9 cellular contexts compared by ENCODE assay signal in genomic region chrX:51332188-51332942, GRCh38. TPM values are rescaled to one million over a fixed set of nuclear protein-coding genes. Genes with fewer than 3 reads are reported as not detected.
DNase-seq lines count a peak whose midpoint lies in the region; ATAC-seq, FAIRE-seq and TF ChIP-seq lines count a peak whose summit lies in the region.
"Had no signal": no experiment of that assay in that cellular context is flagged by ENCODE, and none has a peak within 500 bp of the region (broad histone marks: within the 10 kb centered on the region; RNA-seq: fewer than 3 reads in every experiment).

TSS of gene NUDT10 (plus strand) at chrX:51332822. CDS start at chrX:51332966, 144 bp downstream.

- H2AFZ ChIP-seq in GM12878 (ENCODE audit: control insufficient read depth, low read depth, low read length) = no peak within 1 kb of the TSS

- BruUV-seq in GM12878 (replicated peaks; lab: Mats Ljungman, UMichigan) = no TSS peak

- POLR2A ChIA-PET in GM12878 (lab: Charles Lee) = no interaction called here

- ATAC-seq in GM12878 = peak; percentile 29; the same call in 2 of the 3 replicates
- no peak for ATAC-seq in HG02970 (IDR thresholded peaks at IDR 0.05; ENCODE audit: low FRiP score, unreplicated experiment)
- ATAC-seq: K562 had no signal

- no peak for TF ChIP-seq POLR2A in GM12878 (IDR thresholded peaks at IDR 0.05; ENCODE audit: low read depth, low read length)

- no peaks in the 10 kb centered on the region for H3K36me3 ChIP-seq in GM12878 (ENCODE audit: control insufficient read depth in 2 of 2, insufficient read depth in 2 of 2, low read length in 1 of 2)
- H3K36me3 ChIP-seq in iPS-20b (ENCODE audit: insufficient read depth, low read depth, low read length) = no peaks in the 10 kb centered on the region

- no peaks in the 10 kb centered on the region for H3K79me2 ChIP-seq in GM12878 (ENCODE audit: control insufficient read depth, insufficient read depth, low read length)

- CTCF ChIA-PET in GM12878 (lab: Yijun Ruan, JAX) = no interaction called here

- intact Hi-C loops in GM12878 (cut with micrococcal nuclease; ENCODE audit: unreplicated experiment) = no loop called here

- SMC1A ChIA-PET in GM12878 (lab: Charles Lee; ENCODE audit: uncharacterized antibody, unreplicated experiment) = no interaction called here

- H3K9me3 ChIP-seq in GM12878 (replicated peaks; ENCODE audit: control insufficient read depth, insufficient read depth, low read length) (no peaks in the 10 kb centered on the region; the same call in 2 of the 3 replicates), iPS-20b (ENCODE audit: insufficient read depth, low read depth, low read length) (no peaks in the 10 kb centered on the region)

- no peak within 1 kb of the TSS for H3K4me3 ChIP-seq in GM12865 (ENCODE audit: low read depth, low read length)
- H3K4me3 ChIP-seq in GM12878 = no peak within 1 kb of the TSS
- H3K4me3 ChIP-seq in iPS-20b (ENCODE audit: low read length) = peak within 1 kb of the TSS; percentile 74
- peak within 1 kb of the TSS; percentile 22 to 45 (median 31) for H3K4me3 ChIP-seq in skin epidermis
- H3K4me3 ChIP-seq: K562 had no signal

- no peak for TF ChIP-seq RAD21 in GM12878 (IDR thresholded peaks at IDR 0.05; ENCODE audit: insufficient read depth, low read depth, low read length)

- in situ Hi-C loops in GM12878 (cut with MboI) = no loop called here

- DNase-seq in GM12865 (ENCODE audit: low read depth) (peak; percentile 0), RPMI7951 (ENCODE audit: low read depth) (peak; percentile 30), GM12878 (ENCODE audit: low read depth, low spot score) (no peak), NK-92 (lab: John Stamatoyannopoulos, UW; ENCODE audit: unreplicated experiment) (no peak)
- no peak for DNase-seq in effector CD4-positive, alpha-beta T cell

- H3K27ac ChIP-seq in GM12878 (ENCODE audit: control insufficient read depth, insufficient read depth) = no peak within 1 kb of the TSS
- H3K27ac ChIP-seq in iPS-20b (ENCODE audit: low read length) = no peak within 1 kb of the TSS
- peak within 1 kb of the TSS in 1 of 21 experiments; percentile 44 for H3K27ac ChIP-seq in skin epidermis

- H3K4me2 ChIP-seq in GM12878 (ENCODE audit: control insufficient read depth, insufficient read depth) = no peak within 1 kb of the TSS

- H3K9ac ChIP-seq in GM12878 (ENCODE audit: control insufficient read depth, insufficient read depth, low read length) (no peak within 1 kb of the TSS), iPS-20b (ENCODE audit: low read depth, low read length) (peak within 1 kb of the TSS; percentile 66)

- H3K27me3 ChIP-seq in GM12878 (replicated peaks in 1 of 2; ENCODE audit: control insufficient read depth in 2 of 2, insufficient read depth in 2 of 2, low read length in 1 of 2) (no peaks in the 10 kb centered on the region), iPS-20b (ENCODE audit: insufficient read depth, low read length) (no peaks in the 10 kb centered on the region)

- H3K4me1 ChIP-seq in GM12878 (ENCODE audit: control insufficient read depth, insufficient read depth, low read length) (no peaks in the 10 kb centered on the region), iPS-20b (ENCODE audit: insufficient read depth, low read length) (no peaks in the 10 kb centered on the region; the same call in 1 of the 2 replicates)

- H4K20me1 ChIP-seq in GM12878 (ENCODE audit: control insufficient read depth, insufficient read depth) = no peaks in the 10 kb centered on the region

- no peak for TF ChIP-seq EP300 in GM12878 (IDR thresholded peaks at IDR 0.05; ENCODE audit: borderline replicate concordance in 1 of 2, control insufficient read depth in 1 of 2, low read depth in 2 of 2, low read length in 2 of 2)

- FAIRE-seq in GM12878 (lab: Jason Lieb, UNC) = no peak
- FAIRE-seq: K562 had no signal

- RAD21 ChIA-PET in GM12878 (lab: Charles Lee; ENCODE audit: unreplicated experiment) = no interaction called here

- WGBS in GM12878 (ENCODE audit: insufficient coverage, insufficient replicate concordance, low lambda C conversion rate, missing lambda C conversion rate) = 31% methylated on average over 33 of the region's 68 CpGs

- TF ChIP-seq CTCF in GM12865 (IDR thresholded peaks at IDR 0.05; ENCODE audit: insufficient read depth, low read depth, low read length, missing control alignments) (no peak), GM12878 (IDR thresholded peaks at IDR 0.05 in 2 of 3, conservative IDR thresholded peaks at IDR 0.05 in 1 of 3; ENCODE audit: control insufficient read depth in 2 of 3, extremely low read depth in 1 of 3, insufficient read depth in 1 of 3, low read depth in 3 of 3, low read length in 3 of 3) (no peak)

TF ChIP-seq in GM12878, 131 proteins besides CTCF, POLR2A, EP300 and RAD21:
- no peak for TF ChIP-seq POLR2AphosphoS2 (IDR thresholded peaks at IDR 0.05; ENCODE audit: low read depth, low read length)
- no peak for TF ChIP-seq MEF2A (IDR thresholded peaks at IDR 0.05; ENCODE audit: insufficient read depth, low read depth, low read length)
- TF ChIP-seq ATF7 (IDR thresholded peaks at IDR 0.05; ENCODE audit: low read depth) = no peak
- no peak for TF ChIP-seq CBFB (IDR thresholded peaks at IDR 0.05; ENCODE audit: low read depth)
- TF ChIP-seq BMI1 (IDR thresholded peaks at IDR 0.05; ENCODE audit: borderline replicate concordance) = no peak
- TF ChIP-seq IRF5 (IDR thresholded peaks at IDR 0.05; ENCODE audit: borderline replicate concordance) = no peak
- TF ChIP-seq FOXM1 (IDR thresholded peaks at IDR 0.05; ENCODE audit: low read depth, low read length) = no peak
- TF ChIP-seq CHD1 (IDR thresholded peaks at IDR 0.05; ENCODE audit: low read depth, low read length) = no peak
- TF ChIP-seq, protein P1, sequence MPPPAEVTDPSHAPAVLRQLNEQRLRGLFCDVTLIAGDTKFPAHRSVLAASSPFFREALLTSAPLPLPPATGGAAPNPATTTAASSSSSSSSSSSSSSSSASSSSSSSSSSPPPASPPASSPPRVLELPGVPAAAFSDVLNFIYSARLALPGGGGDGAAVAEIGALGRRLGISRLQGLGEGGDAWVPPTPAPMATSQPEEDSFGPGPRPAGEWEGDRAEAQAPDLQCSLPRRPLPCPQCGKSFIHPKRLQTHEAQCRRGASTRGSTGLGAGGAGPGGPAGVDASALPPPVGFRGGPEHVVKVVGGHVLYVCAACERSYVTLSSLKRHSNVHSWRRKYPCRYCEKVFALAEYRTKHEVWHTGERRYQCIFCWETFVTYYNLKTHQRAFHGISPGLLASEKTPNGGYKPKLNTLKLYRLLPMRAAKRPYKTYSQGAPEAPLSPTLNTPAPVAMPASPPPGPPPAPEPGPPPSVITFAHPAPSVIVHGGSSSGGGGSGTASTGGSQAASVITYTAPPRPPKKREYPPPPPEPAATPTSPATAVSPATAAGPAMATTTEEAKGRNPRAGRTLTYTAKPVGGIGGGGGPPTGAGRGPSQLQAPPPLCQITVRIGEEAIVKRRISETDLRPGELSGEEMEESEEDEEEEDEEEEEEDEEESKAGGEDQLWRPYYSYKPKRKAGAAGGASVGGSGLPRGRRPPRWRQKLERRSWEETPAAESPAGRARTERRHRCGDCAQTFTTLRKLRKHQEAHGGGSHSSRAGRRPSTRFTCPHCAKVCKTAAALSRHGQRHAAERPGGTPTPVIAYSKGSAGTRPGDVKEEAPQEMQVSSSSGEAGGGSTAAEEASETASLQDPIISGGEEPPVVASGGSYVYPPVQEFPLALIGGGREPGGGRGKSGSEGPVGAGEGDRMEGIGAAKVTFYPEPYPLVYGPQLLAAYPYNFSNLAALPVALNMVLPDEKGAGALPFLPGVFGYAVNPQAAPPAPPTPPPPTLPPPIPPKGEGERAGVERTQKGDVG (CRISPR knock-in tag; IDR thresholded peaks at IDR 0.05) = no peak
- no peak for TF ChIP-seq MTA2 (IDR thresholded peaks at IDR 0.05; ENCODE audit: low read depth)
- no peak for TF ChIP-seq MXI1 (IDR thresholded peaks at IDR 0.05; ENCODE audit: low read depth, low read length)
- no peak for TF ChIP-seq PBX3 (IDR thresholded peaks at IDR 0.05; ENCODE audit: insufficient replicate concordance, low read depth, low read length)
- no peak for TF ChIP-seq ZNF24 (IDR thresholded peaks at IDR 0.05)

RNA-seq across cellular contexts. Expression of gene NUDT10, which starts in this region (rescaled TPM):
- 0.68 and 0.96 TPM in 2 replicates for total RNA-seq in RPMI7951 (2014; rRNA removed; shearing (Covaris generic))
- total RNA-seq in GM12878 (2013; cell fraction: nucleolus; rRNA removed) = not detected in 2 replicates
- total RNA-seq in GM12878 (2014; rRNA removed) (not detected in 2 replicates), GM12878 (2014; rRNA removed; fragmentation: Illumina TruSeq; extraction: Trizol) (not detected in 2 replicates), GM12878 (2021) (not detected in 2 replicates)
- polyA plus RNA-seq in GM12878 (2011; ENCODE audit: low read depth) = not detected
- polyA plus RNA-seq in GM12878 (2011; rRNA removed) (0.03 and 0.04 TPM in 2 replicates), GM12878 (2014; fragmentation: Illumina TruSeq; extraction: Trizol) (not detected in 2 replicates), GM12878 (2014; fragmentation: Nextera tagmentation; extraction: Ambion mirVana) (not detected), GM12878 (2014; rRNA removed) (not detected in 2 replicates), GM12878 (2016; fragmentation: Nextera tagmentation; extraction: Ambion mirVana) (not detected)
- polyA plus RNA-seq in GM12878 (2011; cell fraction: cytosol; rRNA removed) = 0.03 and 0.04 TPM in 2 replicates
- not detected in 2 replicates for polyA plus RNA-seq in GM12878 (2011; cell fraction: nucleus; rRNA removed)
- polyA plus RNA-seq in GM12878 (2012) = not detected in 2 replicates
- not detected in 2 replicates for polyA minus RNA-seq in GM12878 (2011; rRNA and poly(A)+ RNA removed)
- polyA minus RNA-seq in GM12878 (2011; cell fraction: cytosol; rRNA and poly(A)+ RNA removed) = not detected in 2 replicates
- not detected in 2 replicates for polyA minus RNA-seq in GM12878 (2011; cell fraction: nucleus; rRNA and poly(A)+ RNA removed)
- total RNA-seq: K562 had no signal
- polyA plus RNA-seq: K562 had no signal

Comparison
In these comparisons a context has a peak if more than half of its experiments do, and no peak if none do; other contexts are left out.
1. Peak in DNase-seq in RPMI7951; RNA of the gene not detected or under 1 TPM.
2. Peak in ATAC-seq in GM12878; RNA of the gene not detected or under 1 TPM.
3. H3K4me3 ChIP-seq: peak in iPS-20b (single experiment) and skin epidermis (7 of 7); none in GM12865 (single experiment) and GM12878 (single experiment).